Comparison of ENCODE assay signal across 36 cellular contexts in genomic region chr2:89781962-89782361, GRCh38.
"Had no signal": no experiment of that assay in that cellular context is flagged by ENCODE, and none has a peak within 500 bp of the region (broad histone marks: within the 10 kb centered on the region; RNA-seq: fewer than 3 reads in every experiment).

No MANE protein-coding gene starts in this region.

- DNase-seq: activated B cell treated with CpG ODN at 0.5 μM for 24 hours; activated CD4-positive, alpha-beta T cell treated with anti-CD3 and anti-CD28 coated beads for 4 hours; activated CD4-positive, alpha-beta T cell treated with anti-CD3 and anti-CD28 coated beads, Interleukin-2, amount 10 ng/mL, durations not matched to agents 24 days and 14 days; activated CD4-positive, alpha-beta T cell treated with anti-CD3 and anti-CD28 coated beads, Interleukin-2, amount 50 U/mL, for 1 hour; activated CD4-positive, alpha-beta T cell treated with anti-CD3 and anti-CD28 coated beads, Interleukin-2, amount 50 U/mL, for 4 hours; activated CD4-positive, CD25-positive, alpha-beta regulatory T cell treated with anti-CD3 and anti-CD28 coated beads, Interleukin-2, amount 50 U/mL, for 72 hours; activated CD8-positive, alpha-beta memory T cell treated with anti-CD3 and anti-CD28 coated beads, Interleukin-2, amount 50 U/mL, for 4 hours; activated CD8-positive, alpha-beta T cell treated with anti-CD3 and anti-CD28 coated beads for 36 hours; activated effector memory CD4-positive, alpha-beta T cell treated with anti-CD3 and anti-CD28 coated beads, Interleukin-2, amount 50 U/mL, for 16 hours; activated gamma-delta T cell treated with Interleukin-2 at 50 U/mL for 16 hours; activated naive CD4-positive, alpha-beta T cell; activated naive CD4-positive, alpha-beta T cell treated with anti-CD3 and anti-CD28 coated beads for 36 hours; activated naive CD4-positive, alpha-beta T cell treated with anti-CD3 and anti-CD28 coated beads, Interleukin-2, amount 50 U/mL, for 16 hours; activated naive CD8-positive, alpha-beta T cell treated with anti-CD3 and anti-CD28 coated beads for 36 hours; activated T-cell treated with anti-CD3 and anti-CD28 coated beads for 4 hours; activated T-cell treated with anti-CD3 and anti-CD28 coated beads, Interleukin-2, amount 50 U/mL, for 1 hour; activated T-cell treated with anti-CD3 and anti-CD28 coated beads, Interleukin-2, amount 50 U/mL, for 4 hours; activated T-cell treated with anti-CD3 and anti-CD28 coated beads, Interleukin-2, amount 50 U/mL, for 72 hours; adrenal gland; amniotic stem cell; aorta; body of pancreas; brain microvascular endothelial cell; central memory CD4-positive, alpha-beta T cell; T-helper 1 cell; T-helper 2 cell; T-helper 9 cell had no signal

- FAIRE-seq: astrocyte, TTC549 had no signal

- H3K4me3 Mint-ChIP-seq: activated B cell treated with CpG ODN at 0.5 μM for 24 hours; activated CD4-positive, alpha-beta T cell treated with anti-CD3 and anti-CD28 coated beads, Interleukin-2, amount 10 ng/mL, durations not matched to agents 24 days and 14 days; activated CD8-positive, alpha-beta T cell treated with anti-CD3 and anti-CD28 coated beads for 36 hours; activated naive CD4-positive, alpha-beta T cell treated with anti-CD3 and anti-CD28 coated beads for 36 hours; activated naive CD8-positive, alpha-beta T cell treated with anti-CD3 and anti-CD28 coated beads for 36 hours; activated T-cell treated with anti-CD3 and anti-CD28 coated beads, Interleukin-2, amount 50 U/mL, for 4 hours; activated T-cell treated with anti-CD3 and anti-CD28 coated beads, Interleukin-2, amount 50 U/mL, for 72 hours; activated T-helper 1 cell treated with anti-CD3 and anti-CD28 coated beads, Interleukin-12 subunit alpha, Interleukin-12 subunit beta, Interleukin-2, Interleukin-4 antibody, amounts not matched to agents 30 ng/mL and 10 ng/mL and 1 ng/mL, durations not matched to agents 14 hours and 24 hours and 36 hours; activated T-helper 17 cell treated with anti-CD3 and anti-CD28 coated beads, Interleukin-2, amount 50 U/mL, for 72 hours; T-helper 1 cell treated with Interleukin-12 subunit alpha and Interleukin-12 subunit beta and Interleukin-4 antibody, amounts not matched to agents 30 μg/mL and 1 μg/mL, for 36 hours; T-helper 2 cell treated with Interferon-gamma antibody and Interleukin-4, amounts not matched to agents 5 μg/mL and 100 μg/mL, for 36 hours had no signal

- ATAC-seq: activated CD8-positive, alpha-beta T cell treated with anti-CD3 and anti-CD28 coated beads for 36 hours; activated naive CD4-positive, alpha-beta T cell treated with anti-CD3 and anti-CD28 coated beads, Interleukin-2, amount 50 U/mL, for 72 hours; activated T-cell treated with anti-CD3 and anti-CD28 coated beads, Interleukin-2, amount 50 U/mL, for 4 hours; activated T-cell treated with anti-CD3 and anti-CD28 coated beads, Interleukin-2, amount 50 U/mL, for 72 hours; activated T-helper 17 cell treated with anti-CD3 and anti-CD28 coated beads, Interleukin-2, amount 50 U/mL, for 72 hours; body of pancreas had no signal

- H3K4me1 Mint-ChIP-seq: activated B cell treated with CpG ODN at 0.5 μM for 24 hours; activated CD4-positive, alpha-beta T cell treated with anti-CD3 and anti-CD28 coated beads, Interleukin-2, amount 10 ng/mL, durations not matched to agents 24 days and 14 days; activated naive CD8-positive, alpha-beta T cell treated with anti-CD3 and anti-CD28 coated beads for 36 hours; activated T-helper 17 cell treated with anti-CD3 and anti-CD28 coated beads, Interleukin-2, amount 50 U/mL, for 72 hours had no signal

- H3K4me3 ChIP-seq: adrenal gland, body of pancreas, breast epithelium had no signal

- H3K27ac Mint-ChIP-seq: activated B cell treated with CpG ODN at 0.5 μM for 24 hours; activated CD4-positive, alpha-beta T cell treated with anti-CD3 and anti-CD28 coated beads, Interleukin-2, amount 10 ng/mL, durations not matched to agents 24 days and 14 days; activated CD8-positive, alpha-beta T cell treated with anti-CD3 and anti-CD28 coated beads for 36 hours; activated naive CD4-positive, alpha-beta T cell treated with anti-CD3 and anti-CD28 coated beads for 36 hours; activated naive CD4-positive, alpha-beta T cell treated with anti-CD3 and anti-CD28 coated beads, Interleukin-2, amount 50 U/mL, for 72 hours; activated naive CD8-positive, alpha-beta T cell treated with anti-CD3 and anti-CD28 coated beads for 36 hours; activated T-cell treated with anti-CD3 and anti-CD28 coated beads, Interleukin-2, amount 50 U/mL, for 72 hours; activated T-helper 1 cell treated with anti-CD3 and anti-CD28 coated beads, Interleukin-12 subunit alpha, Interleukin-12 subunit beta, Interleukin-2, Interleukin-4 antibody, amounts not matched to agents 30 ng/mL and 10 ng/mL and 1 ng/mL, durations not matched to agents 14 hours and 24 hours and 36 hours; activated T-helper 17 cell treated with anti-CD3 and anti-CD28 coated beads, Interleukin-2, amount 50 U/mL, for 72 hours; T-helper 1 cell treated with Interleukin-12 subunit alpha and Interleukin-12 subunit beta and Interleukin-4 antibody, amounts not matched to agents 30 μg/mL and 1 μg/mL, for 36 hours; T-helper 2 cell treated with Interferon-gamma antibody and Interleukin-4, amounts not matched to agents 5 μg/mL and 100 μg/mL, for 36 hours had no signal

- H3K4me1 ChIP-seq: adrenal gland, body of pancreas, breast epithelium had no signal

- H3K27me3 Mint-ChIP-seq: activated B cell treated with CpG ODN at 0.5 μM for 24 hours; activated CD4-positive, alpha-beta T cell treated with anti-CD3 and anti-CD28 coated beads, Interleukin-2, amount 10 ng/mL, durations not matched to agents 24 days and 14 days; activated CD8-positive, alpha-beta T cell treated with anti-CD3 and anti-CD28 coated beads for 36 hours; activated naive CD8-positive, alpha-beta T cell treated with anti-CD3 and anti-CD28 coated beads for 36 hours; activated T-helper 17 cell treated with anti-CD3 and anti-CD28 coated beads, Interleukin-2, amount 50 U/mL, for 72 hours had no signal

- H3K27me3 ChIP-seq: adrenal gland, body of pancreas, brain microvascular endothelial cell, breast epithelium had no signal

- H3K36me3 ChIP-seq: adrenal gland, brain microvascular endothelial cell, breast epithelium had no signal

- H3K27ac ChIP-seq: adrenal gland, body of pancreas, brain microvascular endothelial cell, breast epithelium, VCaP had no signal
